14 cellular contexts compared by ENCODE assay signal in the genomic region with DNA sequence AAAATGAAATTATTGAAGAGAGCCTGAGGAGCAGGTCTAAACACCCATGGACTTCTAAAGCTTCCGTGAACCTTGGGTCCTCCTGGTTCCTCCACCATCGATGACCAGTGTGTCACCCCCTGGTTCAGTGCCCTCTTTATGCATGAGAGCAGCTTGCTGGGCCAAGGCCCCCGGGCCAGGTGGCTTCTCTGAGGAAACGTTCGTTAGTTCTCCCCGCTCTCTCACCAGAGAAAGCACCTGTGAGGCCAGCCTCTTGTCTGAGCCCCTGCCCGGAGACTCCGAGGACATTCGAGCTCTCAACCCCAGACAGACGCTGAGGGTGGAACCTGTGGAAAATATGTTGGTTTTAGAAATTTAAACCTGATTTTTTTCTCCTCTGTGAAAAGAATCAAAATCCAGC.
DNase-seq lines count a peak whose midpoint lies in the region; ATAC-seq and TF ChIP-seq lines count a peak whose summit lies in the region.
"Had no signal": no experiment of that assay in that cellular context is flagged by ENCODE, and none has a peak within 500 bp of the region (broad histone marks: within the 10 kb centered on the region; RNA-seq: fewer than 3 reads in every experiment).

No MANE protein-coding gene starts in this region.

- H3K36me3 ChIP-seq in A673 (ENCODE audit: insufficient read depth, low read length, poor library complexity, severe bottlenecking), result no peaks in the 10 kb centered on the region
- H3K36me3 ChIP-seq in BLaER1 treated with 17β-estradiol and CSF1 and Interleukin-3, amounts not matched to agents 10 nM and 100 nM, result no peaks in the 10 kb centered on the region
- no peaks in the 10 kb centered on the region for H3K36me3 ChIP-seq in sigmoid colon
- H3K36me3 ChIP-seq: BE2C had no signal

- no peaks in the 10 kb centered on the region for H3K27me3 Mint-ChIP-seq in chondrocyte (ENCODE audit: low read depth)

- 87 to 88% methylated on average over 10 of the region's 10 CpGs for WGBS in sigmoid colon, 2 donors

- no peak overlapping the region for H3K4me3 Mint-ChIP-seq in chondrocyte (ENCODE audit: unreplicated experiment)
- H3K4me3 Mint-ChIP-seq: CD8-positive, alpha-beta memory T cell; H9 had no signal

- TF ChIP-seq CTCF in A673 (conservative IDR thresholded peaks at IDR 0.05; ENCODE audit: low read depth, low read length) (no peak), chondrocyte (IDR thresholded peaks at IDR 0.05) (no peak), sigmoid colon (IDR thresholded peaks at IDR 0.05) (no peak)

- no peak for ATAC-seq in HG03565 (IDR thresholded peaks at IDR 0.05; ENCODE audit: unreplicated experiment)
- no peak for ATAC-seq in GM21381 (IDR thresholded peaks at IDR 0.05; ENCODE audit: unreplicated experiment)
- no peak for ATAC-seq in HG03439 (IDR thresholded peaks at IDR 0.05; ENCODE audit: unreplicated experiment)
- ATAC-seq: HepG2 had no signal

- H3K4me1 ChIP-seq in A673 (ENCODE audit: insufficient read depth, low read length, poor library complexity, severe bottlenecking) (peaks cover 18% of the 10 kb centered on the region), sigmoid colon (peaks cover 0 to 53% (median 42%) of the 10 kb centered on the region in 4 donors)
- peaks cover 0 to 42% (median 20%) of the 10 kb centered on the region in 10 experiments; a peak in 11 of 20 replicates for H3K4me1 ChIP-seq in BLaER1 treated with 17β-estradiol and CSF1 and Interleukin-3, amounts not matched to agents 10 nM and 100 nM
- H3K4me1 ChIP-seq: Caco-2 had no signal

- peaks cover 4% of the 10 kb centered on the region for H3K36me3 Mint-ChIP-seq in chondrocyte (ENCODE audit: low read depth)
- H3K36me3 Mint-ChIP-seq: CD8-positive, alpha-beta memory T cell had no signal

- H4K20me1 ChIP-seq in BLaER1 treated with 17β-estradiol and CSF1 and Interleukin-3, amounts not matched to agents 10 nM and 100 nM, result no peaks in the 10 kb centered on the region; a peak in 1 of 22 replicates

- H3K27me3 ChIP-seq in A673 (replicated peaks; ENCODE audit: insufficient read depth, low read depth, low read length, poor library complexity), result no peaks in the 10 kb centered on the region
- H3K27me3 ChIP-seq in BLaER1 treated with 17β-estradiol and CSF1 and Interleukin-3, amounts not matched to agents 10 nM and 100 nM, result no peaks in the 10 kb centered on the region
- H3K27me3 ChIP-seq in sigmoid colon, result no peaks in the 10 kb centered on the region
- H3K27me3 ChIP-seq: BE2C had no signal

- CTCF ChIA-PET in A673 (lab: Charles Lee), result no interaction called here

- no peaks in the 10 kb centered on the region for H3K9me3 Mint-ChIP-seq in chondrocyte (ENCODE audit: low read depth)
- H3K9me3 Mint-ChIP-seq: CD8-positive, alpha-beta memory T cell; H9 had no signal

- POLR2A ChIA-PET in A673 (lab: Charles Lee; ENCODE audit: low non-redundant PET), result no interaction called here

- TF ChIP-seq POLR2A in sigmoid colon (IDR thresholded peaks at IDR 0.05), result no peak

- peak overlapping the region; percentile 47 for H3K27ac ChIP-seq in A673 (ENCODE audit: low read depth, low read length, poor library complexity, severe bottlenecking)
- H3K27ac ChIP-seq in BLaER1 treated with 17β-estradiol and CSF1 and Interleukin-3, amounts not matched to agents 10 nM and 100 nM, result no peak overlapping the region
- H3K27ac ChIP-seq in sigmoid colon, result peak overlapping the region in 1 of 4 donors; percentile 83

- H3K4me3 ChIP-seq in A673 (ENCODE audit: low read depth, low read length, poor library complexity, severe bottlenecking), result no peak overlapping the region
- H3K4me3 ChIP-seq in BLaER1 treated with 17β-estradiol and CSF1 and Interleukin-3, amounts not matched to agents 10 nM and 100 nM, result no peak overlapping the region
- no peak overlapping the region for H3K4me3 ChIP-seq in sigmoid colon

- peaks cover 28% of the 10 kb centered on the region for H3K4me1 Mint-ChIP-seq in chondrocyte (ENCODE audit: low read depth)
- H3K4me1 Mint-ChIP-seq: CD8-positive, alpha-beta memory T cell had no signal

- intact Hi-C loops in A673 (cut with micrococcal nuclease; ENCODE audit: unreplicated experiment) (no loop called here), sigmoid colon (cut with DNase I) (loop anchor here (5.0 to 10.0 kb wide), 3 partner anchors 39 to 1463 kb away; a partner anchor contains a TSS)

- no peak overlapping the region for H3K27ac Mint-ChIP-seq in chondrocyte (ENCODE audit: unreplicated experiment)
- H3K27ac Mint-ChIP-seq: CD8-positive, alpha-beta memory T cell had no signal

- peak overlapping the region in 6 of 11 experiments; percentile 2 to 51 (median 30); a peak in 9 of 22 replicates for H3K4me2 ChIP-seq in BLaER1 treated with 17β-estradiol and CSF1 and Interleukin-3, amounts not matched to agents 10 nM and 100 nM

- TF ChIP-seq EP300 in sigmoid colon (IDR thresholded peaks at IDR 0.05), result no peak

- DNase-seq in A673 (ENCODE audit: low spot score) (no peak), chondrocyte (ENCODE audit: low spot score) (peak; percentile 65), sigmoid colon (peak; percentile 40)
- DNase-seq: BE2C; Caco-2; CD8-positive, alpha-beta memory T cell; GF-D8; GOT3; H9 had no signal

- H3K9ac ChIP-seq in BLaER1 treated with 17β-estradiol and CSF1 and Interleukin-3, amounts not matched to agents 10 nM and 100 nM, result no peak overlapping the region

- H3K9me3 ChIP-seq in A673 (ENCODE audit: low read depth, low read length, poor library complexity, severe bottlenecking) (no peaks in the 10 kb centered on the region), sigmoid colon (no peaks in the 10 kb centered on the region)
- no peaks in the 10 kb centered on the region for H3K9me3 ChIP-seq in BLaER1 treated with 17β-estradiol and CSF1 and Interleukin-3, amounts not matched to agents 10 nM and 100 nM (replicated peaks in 1 of 11)
- H3K9me3 ChIP-seq: BE2C, Caco-2 had no signal

- no TSS peak for BruUV-seq in A673 (replicated peaks; lab: Mats Ljungman, UMichigan)
